ENCODE assay signal across 9 cellular contexts in genomic region chr1:228416217-228416971, GRCh38. TPM values are rescaled to one million over a fixed set of nuclear protein-coding genes. Genes with fewer than 3 reads are reported as not detected.
A peak's percentile ranks its signal among the peaks of the same experiment; 100 is the strongest.
DNase-seq lines count a peak whose midpoint lies in the region.
"Had no signal": no experiment of that assay in that cellular context is flagged by ENCODE, and none has a peak within 500 bp of the region (broad histone marks: within the 10 kb centered on the region; RNA-seq: fewer than 3 reads in every experiment).

A gene with protein sequence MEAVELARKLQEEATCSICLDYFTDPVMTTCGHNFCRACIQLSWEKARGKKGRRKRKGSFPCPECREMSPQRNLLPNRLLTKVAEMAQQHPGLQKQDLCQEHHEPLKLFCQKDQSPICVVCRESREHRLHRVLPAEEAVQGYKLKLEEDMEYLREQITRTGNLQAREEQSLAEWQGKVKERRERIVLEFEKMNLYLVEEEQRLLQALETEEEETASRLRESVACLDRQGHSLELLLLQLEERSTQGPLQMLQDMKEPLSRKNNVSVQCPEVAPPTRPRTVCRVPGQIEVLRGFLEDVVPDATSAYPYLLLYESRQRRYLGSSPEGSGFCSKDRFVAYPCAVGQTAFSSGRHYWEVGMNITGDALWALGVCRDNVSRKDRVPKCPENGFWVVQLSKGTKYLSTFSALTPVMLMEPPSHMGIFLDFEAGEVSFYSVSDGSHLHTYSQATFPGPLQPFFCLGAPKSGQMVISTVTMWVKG (minus strand): TSS chr1:228416861. CDS start chr1:228415072, 1,789 bp downstream.

- DNase-seq in ELF-1 (ENCODE audit: low read depth, low spot score) (peak; percentile 81), NCI-H69 (lab: John Stamatoyannopoulos, UW) (peak; percentile 66), astrocyte of the hippocampus (ENCODE audit: low read depth, low spot score) (peak; percentile 71), GF-D8 (lab: John Stamatoyannopoulos, UW) (no peak), HT-29 (ENCODE audit: low spot score) (no peak), inferior parietal cortex (ENCODE audit: extremely low spot score) (no peak)
- peak; percentile 32 for DNase-seq in stimulated activated CD4-positive, alpha-beta T cell treated with anti-CD3 and anti-CD28 coated beads, Interleukin-1b, Interleukin-23, amount 100 ng/mL, for 48 hours

- H3K9ac ChIP-seq in iPS-18a (ENCODE audit: low read length): peak within 1 kb of the TSS; percentile 13

- no peaks in the 10 kb centered on the region for H3K36me3 ChIP-seq in iPS-18a (ENCODE audit: control insufficient read depth, low read depth, low read length)

- H3K4me3 ChIP-seq in iPS-18a (ENCODE audit: low read length): peak within 1 kb of the TSS; percentile 64

- peaks cover 7% of the 10 kb centered on the region for H3K4me1 ChIP-seq in iPS-18a (ENCODE audit: control insufficient read depth, low read depth, low read length)

- no peaks in the 10 kb centered on the region for H3K9me3 ChIP-seq in iPS-18a (ENCODE audit: control insufficient read depth, low read depth, low read length)

- peaks cover 73% of the 10 kb centered on the region for H3K27me3 ChIP-seq in iPS-18a (ENCODE audit: control insufficient read depth, insufficient read depth, low read length)

- H3K27ac ChIP-seq in iPS-18a (ENCODE audit: low read length): no peak within 1 kb of the TSS

RNA-seq across cellular contexts. Expression of the gene that starts here (rescaled TPM):
- not detected in 2 replicates for total RNA-seq in HT-29 (2014; rRNA removed; shearing (Covaris generic))
- total RNA-seq: myocyte had no signal

Comparison
In these comparisons a context has a peak if more than half of its experiments do, and no peak if none do; other contexts are left out.
1. DNase-seq: peak in ELF-1 (single experiment), NCI-H69 (single experiment), astrocyte of the hippocampus (single experiment) and stimulated activated CD4-positive, alpha-beta T cell treated with anti-CD3 and anti-CD28 coated beads, Interleukin-1b, Interleukin-23, amount 100 ng/mL, for 48 hours (single experiment); none in GF-D8 (single experiment), HT-29 (single experiment) and inferior parietal cortex (single experiment).